28 cellular contexts compared by ENCODE assay signal in genomic region chr19:46386151-46386550, GRCh38. TPM values are rescaled to one million over a fixed set of nuclear protein-coding genes. Genes with fewer than 3 reads are reported as not detected.
DNase-seq lines count a peak whose midpoint lies in the region; ATAC-seq and TF ChIP-seq lines count a peak whose summit lies in the region.
"Had no signal": no experiment of that assay in that cellular context is flagged by ENCODE, and none has a peak within 500 bp of the region (broad histone marks: within the 10 kb centered on the region; RNA-seq: fewer than 3 reads in every experiment).

No MANE protein-coding gene starts in this region.

- peaks cover 11% of the 10 kb centered on the region for H3K27me3 Mint-ChIP-seq in endothelial cell (ENCODE audit: unreplicated experiment)
- H3K27me3 Mint-ChIP-seq in nephron progenitor cell (ENCODE audit: low read depth, poor library complexity): peaks cover 3% of the 10 kb centered on the region
- H3K27me3 Mint-ChIP-seq: activated CD4-positive, alpha-beta T cell treated with anti-CD3 and anti-CD28 coated beads for 36 hours; CD8-positive, alpha-beta memory T cell; IgD-negative memory B cell had no signal

- H3K4me3 ChIP-seq in BLaER1 (no peak overlapping the region), HEK293 (ENCODE audit: low read depth, low read length) (no peak overlapping the region)
- H3K4me3 ChIP-seq: GM12878, heart left ventricle, right atrium auricular region, SJSA1, tibial artery had no signal

- CTCF ChIA-PET in HEK293 (lab: Yijun Ruan, JAX): interaction anchor here (0.6 to 4.6 kb wide), 5 partner anchors 10 to 128 kb away, joined by 3 to 26 read pairs (median 3); no protein-coding TSS in a partner anchor

- H3K4me3 Mint-ChIP-seq in endothelial cell (ENCODE audit: unreplicated experiment) (no peak overlapping the region), nephron progenitor cell (no peak overlapping the region)
- H3K4me3 Mint-ChIP-seq: activated CD4-positive, alpha-beta T cell treated with anti-CD3 and anti-CD28 coated beads for 36 hours; activated T-cell treated with anti-CD3 and anti-CD28 coated beads, Interleukin-2, amount 50 U/mL, for 4 hours; brain; CD8-positive, alpha-beta memory T cell had no signal

- H3K4me1 ChIP-seq in BLaER1: peaks cover 37% of the 10 kb centered on the region
- no peaks in the 10 kb centered on the region for H3K4me1 ChIP-seq in HEK293 (ENCODE audit: control insufficient read depth, insufficient read depth, low read length)
- H3K4me1 ChIP-seq: BE2C had no signal

- H3K27ac Mint-ChIP-seq in endothelial cell (ENCODE audit: unreplicated experiment): peak overlapping the region; percentile 25
- peak overlapping the region; percentile 29 for H3K27ac Mint-ChIP-seq in nephron progenitor cell
- H3K27ac Mint-ChIP-seq: activated CD4-positive, alpha-beta T cell treated with anti-CD3 and anti-CD28 coated beads for 36 hours had no signal

- POLR2A ChIA-PET in HEK293 (lab: Yijun Ruan, JAX): interaction anchor here (0.7 to 1.4 kb wide), 3 partner anchors 9 to 390 kb away, joined by 3 read pairs; no protein-coding TSS in a partner anchor

- H3K9me3 Mint-ChIP-seq in endothelial cell (ENCODE audit: unreplicated experiment) (peaks cover 5% of the 10 kb centered on the region), nephron progenitor cell (peaks cover 8% of the 10 kb centered on the region)
- H3K9me3 Mint-ChIP-seq: activated T-cell treated with anti-CD3 and anti-CD28 coated beads, Interleukin-2, amount 50 U/mL, for 4 hours; CD8-positive, alpha-beta memory T cell; IgD-negative memory B cell had no signal

- no peaks in the 10 kb centered on the region for H3K27me3 ChIP-seq in BLaER1
- H3K27me3 ChIP-seq: BE2C, heart left ventricle, right atrium auricular region, SJSA1, tibial artery had no signal

- TF ChIP-seq CTCF in HEK293 (tag by site-specific recombination; IDR thresholded peaks at IDR 0.05) (no peak), endothelial cell (IDR thresholded peaks at IDR 0.05; ENCODE audit: unreplicated experiment) (no peak), nephron progenitor cell (IDR thresholded peaks at IDR 0.05) (no peak)

- H3K4me2 ChIP-seq in BLaER1: no peak overlapping the region

- DNase-seq in endothelial cell (ENCODE audit: low spot score) (no peak), nephron progenitor cell (no peak), HK-2 (ENCODE audit: unreplicated experiment) (no peak), NCI-H2029 treated with DMSO at 0.1 percent for 48 hours (lab: John Stamatoyannopoulos, UW) (no peak)
- DNase-seq: activated CD4-positive, alpha-beta T cell treated with anti-CD3 and anti-CD28 coated beads for 36 hours; activated gamma-delta T cell; activated T-cell treated with anti-CD3 and anti-CD28 coated beads, Interleukin-2, amount 50 U/mL, for 4 hours; BE2C; CD8-positive, alpha-beta memory T cell; DMS153; foreskin melanocyte; left cardiac atrium; mesenchymal stem cell; NCI-H1092; NCI-H1694 treated with DMSO at 0.1 percent for 48 hours; NCI-H82; T-helper 9 cell had no signal

- peaks cover 2% of the 10 kb centered on the region for H3K4me1 Mint-ChIP-seq in endothelial cell (ENCODE audit: unreplicated experiment)
- H3K4me1 Mint-ChIP-seq in nephron progenitor cell: peaks cover 21% of the 10 kb centered on the region
- H3K4me1 Mint-ChIP-seq: activated CD4-positive, alpha-beta T cell treated with anti-CD3 and anti-CD28 coated beads for 36 hours had no signal

- no peak for ATAC-seq in GM18517 (IDR thresholded peaks at IDR 0.05; ENCODE audit: unreplicated experiment)
- ATAC-seq: activated CD4-positive, alpha-beta T cell treated with anti-CD3 and anti-CD28 coated beads for 36 hours; activated T-cell treated with anti-CD3 and anti-CD28 coated beads, Interleukin-2, amount 50 U/mL, for 4 hours; GM12878; heart left ventricle; left cardiac atrium had no signal

- no peaks in the 10 kb centered on the region for H3K9me3 ChIP-seq in BLaER1
- H3K9me3 ChIP-seq in HEK293 (ENCODE audit: control insufficient read depth, insufficient read depth, low read depth, low read length): no peaks in the 10 kb centered on the region
- H3K9me3 ChIP-seq: BE2C, heart left ventricle, right atrium auricular region, tibial artery had no signal

- H4K20me1 ChIP-seq in BLaER1: peaks cover 14% of the 10 kb centered on the region; the same call in 1 of the 2 replicates

- H3K36me3 ChIP-seq in BLaER1: peaks cover 100% of the 10 kb centered on the region
- H3K36me3 ChIP-seq in HEK293 (ENCODE audit: control insufficient read depth in 2 of 2, insufficient read depth in 1 of 2, low read length in 2 of 2): peaks cover 61 to 95% of the 10 kb centered on the region in 2 experiments

- H3K27ac ChIP-seq in BLaER1 (peak overlapping the region; percentile 11; the same call in 1 of the 2 replicates), HEK293 (ENCODE audit: extremely low read depth, low read depth, low read length) (no peak overlapping the region)
- H3K27ac ChIP-seq: heart left ventricle, right atrium auricular region, SJSA1, tibial artery had no signal

- no peak overlapping the region for H3K9ac ChIP-seq in BLaER1

- H3K36me3 Mint-ChIP-seq in endothelial cell (ENCODE audit: low read depth, unreplicated experiment) (peaks cover 59% of the 10 kb centered on the region), nephron progenitor cell (ENCODE audit: low read depth) (peaks cover 81% of the 10 kb centered on the region)

TF ChIP-seq in HEK293, 187 proteins besides CTCF, POLR2A, EP300 and RAD21:
- TF ChIP-seq ZNF596 (tag by site-specific recombination; IDR thresholded peaks at IDR 0.05) (no peak), SCRT2 (tag by site-specific recombination; IDR thresholded peaks at IDR 0.05) (peak; percentile 46; the same call in 1 of the 2 replicates), ZNF19 (tag by site-specific recombination; IDR thresholded peaks at IDR 0.05; ENCODE audit: low read depth) (no peak), ZNF138 (tag by site-specific recombination; IDR thresholded peaks at IDR 0.05; ENCODE audit: borderline replicate concordance) (no peak)

RNA-seq across cellular contexts. Expression of gene CCDC8, which starts 27.2 kb away (rescaled TPM):
- total RNA-seq in endothelial cell (ENCODE audit: unreplicated experiment): 13.3 TPM
- total RNA-seq: activated CD4-positive, alpha-beta T cell treated with anti-CD3 and anti-CD28 coated beads for 36 hours; CD8-positive, alpha-beta memory T cell; NCI-H460 had no signal

RNA-seq across cellular contexts. Expression of gene PPP5C, which starts 39.3 kb away (rescaled TPM):
- 66.7 TPM for total RNA-seq in endothelial cell (ENCODE audit: unreplicated experiment)

RNA-seq across cellular contexts. Expression of gene PNMA8C, which starts 42.6 kb away (rescaled TPM):
- total RNA-seq in endothelial cell (ENCODE audit: unreplicated experiment): 0.41 TPM
- total RNA-seq: activated CD4-positive, alpha-beta T cell treated with anti-CD3 and anti-CD28 coated beads for 36 hours; activated T-cell treated with anti-CD3 and anti-CD28 coated beads, Interleukin-2, amount 50 U/mL, for 4 hours; CD8-positive, alpha-beta memory T cell; GM12878; NCI-H460; right atrium auricular region; SJSA1 had no signal
